Comparison of ENCODE assay signal across 7 cellular contexts in the genomic region with DNA sequence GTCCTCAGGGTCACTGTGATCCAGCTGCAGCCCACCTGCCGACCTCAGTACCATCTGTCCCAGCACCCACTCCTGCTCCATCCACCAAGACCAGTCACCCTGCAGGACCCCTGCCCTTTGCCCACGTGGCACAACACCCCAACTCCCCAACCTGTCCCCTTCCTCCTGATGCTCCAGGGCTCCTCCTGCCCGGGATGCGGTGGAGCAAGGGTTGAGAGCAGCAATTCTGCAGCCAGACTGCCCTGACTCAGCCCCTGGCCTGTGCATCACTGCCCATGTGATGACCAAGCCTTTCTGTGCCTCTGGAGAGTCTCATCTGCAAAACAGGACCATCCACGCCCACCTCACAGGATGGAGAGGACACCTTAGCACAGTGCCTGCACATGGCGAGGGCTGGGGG. TPM values are rescaled to one million over a fixed set of nuclear protein-coding genes. Genes with fewer than 3 reads are reported as not detected.
"Had no signal": no experiment of that assay in that cellular context is flagged by ENCODE, and none has a peak within 500 bp of the region (broad histone marks: within the 10 kb centered on the region; RNA-seq: fewer than 3 reads in every experiment).

No MANE protein-coding gene starts in this region.

RNA-seq across cellular contexts. Expression of gene RAB6D, which starts 24.9 kb away (rescaled TPM):
- total RNA-seq: LHCN-M2, MCF 10A, OCI-LY7, PC-9, Right ventricle myocardium superior, RPMI7951 had no signal
- polyA plus RNA-seq: SK-N-SH had no signal
